In genomic region chr16:29614691-29615314, GRCh38 we compare ENCODE assay signal across 1 cellular context.
TF ChIP-seq lines count a peak whose summit lies in the region.

No MANE protein-coding gene starts in this region.

TF ChIP-seq in HepG2, 621 proteins besides CTCF, POLR2A, EP300 and RAD21 (continued from another document and continues in another):
- peak; percentile 75 for TF ChIP-seq ZNF574 (CRISPR knock-in tag; IDR thresholded peaks at IDR 0.05)
- TF ChIP-seq DMAP1 (CRISPR knock-in tag; IDR thresholded peaks at IDR 0.05): peak; percentile 84; the same call in 1 of the 2 replicates
- TF ChIP-seq IKZF5 (CRISPR knock-in tag; IDR thresholded peaks at IDR 0.05): peak; percentile 86; the same call in 1 of the 2 replicates
- TF ChIP-seq ZNF639 (CRISPR knock-in tag; conservative IDR thresholded peaks at IDR 0.05): peak; percentile 68; the same call in 1 of the 2 replicates
- peak; percentile 73 for TF ChIP-seq ZNF331 (CRISPR knock-in tag; IDR thresholded peaks at IDR 0.05)
- TF ChIP-seq ZNF160 (CRISPR knock-in tag; IDR thresholded peaks at IDR 0.05): peak; percentile 83; the same call in 1 of the 2 replicates
- TF ChIP-seq ZNF768 (CRISPR knock-in tag; IDR thresholded peaks at IDR 0.05): peak; percentile 43; the same call in 1 of the 2 replicates
- TF ChIP-seq CEBPG (CRISPR knock-in tag; IDR thresholded peaks at IDR 0.05): peak; percentile 40
- peak; percentile 96 for TF ChIP-seq ZNF263 (CRISPR knock-in tag; IDR thresholded peaks at IDR 0.05)
- peak; percentile 68 for TF ChIP-seq CBX1 (IDR thresholded peaks at IDR 0.05; ENCODE audit: low read depth)
- peak; percentile 85 for TF ChIP-seq YEATS4 (CRISPR knock-in tag; IDR thresholded peaks at IDR 0.05; ENCODE audit: borderline replicate concordance)
- peak; percentile 58 for TF ChIP-seq HNRNPLL (IDR thresholded peaks at IDR 0.05; ENCODE audit: low read depth, low read length, poor library complexity, severe bottlenecking)
- TF ChIP-seq HNF4A (CRISPR knock-in tag; IDR thresholded peaks at IDR 0.05): peak; percentile 93
- TF ChIP-seq E2F1 (CRISPR knock-in tag; IDR thresholded peaks at IDR 0.05): 0 out of 2 replicates have a peak, but pooled peaks have one; percentile 38
- peak; percentile 48; the same call in 1 of the 2 replicates for TF ChIP-seq ZNF232 (CRISPR knock-in tag; IDR thresholded peaks at IDR 0.05; ENCODE audit: borderline replicate concordance)
- TF ChIP-seq ZSCAN29 (CRISPR knock-in tag; conservative IDR thresholded peaks at IDR 0.05): 0 out of 2 replicates have a peak, but pooled peaks have one; percentile 35
- peak; percentile 72 for TF ChIP-seq RARA (CRISPR knock-in tag; IDR thresholded peaks at IDR 0.05)
- TF ChIP-seq PITX1 (CRISPR knock-in tag; IDR thresholded peaks at IDR 0.05): peak; percentile 66; the same call in 1 of the 2 replicates
- TF ChIP-seq ZFP90 (CRISPR knock-in tag; IDR thresholded peaks at IDR 0.05; ENCODE audit: borderline replicate concordance): peak; percentile 81
- TF ChIP-seq ZNF563 (CRISPR knock-in tag; IDR thresholded peaks at IDR 0.05): peak; percentile 34; the same call in 1 of the 2 replicates
- TF ChIP-seq MTA1 (CRISPR knock-in tag; IDR thresholded peaks at IDR 0.05; ENCODE audit: borderline replicate concordance): peak; percentile 89; the same call in 1 of the 2 replicates
- TF ChIP-seq ZNF503 (CRISPR knock-in tag; IDR thresholded peaks at IDR 0.05): peak; percentile 78; the same call in 1 of the 2 replicates
- peak; percentile 44; the same call in 1 of the 2 replicates for TF ChIP-seq ZNF629 (CRISPR knock-in tag; conservative IDR thresholded peaks at IDR 0.05)
- TF ChIP-seq NAIF1 (CRISPR knock-in tag; IDR thresholded peaks at IDR 0.05; ENCODE audit: borderline replicate concordance): 0 out of 2 replicates have a peak, but pooled peaks have one; percentile 39
- peak; percentile 62 for TF ChIP-seq SKI (IDR thresholded peaks at IDR 0.05; ENCODE audit: partially characterized antibody)
- TF ChIP-seq HMGXB4 (CRISPR knock-in tag; IDR thresholded peaks at IDR 0.05; ENCODE audit: borderline replicate concordance in 1 of 2, low read depth in 1 of 2): peak in 1 of 2 experiments; percentile 75; a peak in 1 of 4 replicates
- peak; percentile 69 for TF ChIP-seq KDM2A (CRISPR knock-in tag; IDR thresholded peaks at IDR 0.05; ENCODE audit: borderline replicate concordance, low read depth)
- peak; percentile 47; the same call in 1 of the 2 replicates for TF ChIP-seq SIX4 (CRISPR knock-in tag; IDR thresholded peaks at IDR 0.05)
- TF ChIP-seq ZMYM3 (CRISPR knock-in tag; IDR thresholded peaks at IDR 0.05): peak; percentile 69; the same call in 1 of the 2 replicates
- peak; percentile 67; the same call in 1 of the 2 replicates for TF ChIP-seq HIVEP1 (CRISPR knock-in tag; IDR thresholded peaks at IDR 0.05)
- peak; percentile 79 for TF ChIP-seq HNF4G (IDR thresholded peaks at IDR 0.05; ENCODE audit: borderline replicate concordance, low read depth, low read length)
- TF ChIP-seq HNF4G (CRISPR knock-in tag; IDR thresholded peaks at IDR 0.05; ENCODE audit: borderline replicate concordance, low read depth): peak; percentile 65; the same call in 1 of the 2 replicates
- TF ChIP-seq SOX5 (CRISPR knock-in tag; IDR thresholded peaks at IDR 0.05; ENCODE audit: borderline replicate concordance): peak; percentile 98
- peak; percentile 56 for TF ChIP-seq MAX (IDR thresholded peaks at IDR 0.05)
- TF ChIP-seq MLX (CRISPR knock-in tag; IDR thresholded peaks at IDR 0.05): peak; percentile 71
- TF ChIP-seq ARID4A (CRISPR knock-in tag; IDR thresholded peaks at IDR 0.05; ENCODE audit: borderline replicate concordance): peak; percentile 67; the same call in 1 of the 2 replicates
- TF ChIP-seq HDAC2 (CRISPR knock-in tag; IDR thresholded peaks at IDR 0.05): peak; percentile 94
- TF ChIP-seq ZEB1 (IDR thresholded peaks at IDR 0.05; ENCODE audit: insufficient replicate concordance, low read depth): peak; percentile 30
- TF ChIP-seq GMEB1 (CRISPR knock-in tag; IDR thresholded peaks at IDR 0.05; ENCODE audit: borderline replicate concordance): peak; percentile 36; the same call in 1 of the 2 replicates
- peak; percentile 17; the same call in 1 of the 3 replicates for TF ChIP-seq MXI1 (IDR thresholded peaks at IDR 0.05; ENCODE audit: borderline replicate concordance, low read depth, low read length)
- TF ChIP-seq POGZ (CRISPR knock-in tag; IDR thresholded peaks at IDR 0.05): 0 out of 2 replicates have a peak, but pooled peaks have one; percentile 36
- 0 out of 2 replicates have a peak, but pooled peaks have one; percentile 68 for TF ChIP-seq ZNF792 (CRISPR knock-in tag; IDR thresholded peaks at IDR 0.05)
- TF ChIP-seq DPF2 (CRISPR knock-in tag; IDR thresholded peaks at IDR 0.05; ENCODE audit: borderline replicate concordance, low read depth): peak; percentile 54; the same call in 1 of the 2 replicates
- peak; percentile 59; the same call in 1 of the 2 replicates for TF ChIP-seq NR2F6 (IDR thresholded peaks at IDR 0.05)
- peak; percentile 87 for TF ChIP-seq NR2F6 (CRISPR knock-in tag; IDR thresholded peaks at IDR 0.05)
